Comparison of ENCODE assay signal across 8 cellular contexts in genomic region chr3:40310690-40311089, GRCh38. TPM values are rescaled to one million over a fixed set of nuclear protein-coding genes. Genes with fewer than 3 reads are reported as not detected.
DNase-seq lines count a peak whose midpoint lies in the region; ATAC-seq and TF ChIP-seq lines count a peak whose summit lies in the region.

No MANE protein-coding gene starts in this region.

- H2AFZ ChIP-seq in GM23338 (no peak overlapping the region), SU-DHL-6 (ENCODE audit: low read depth, low read length, severe bottlenecking) (no peak overlapping the region), fibroblast of lung (ENCODE audit: low read length) (no peak overlapping the region)

- no peak for TF ChIP-seq POLR2A in GM18505 (IDR thresholded peaks at IDR 0.05; ENCODE audit: borderline replicate concordance, extremely low read depth, insufficient read depth, insufficient read length)

- H3K36me3 ChIP-seq in GM23338 (ENCODE audit: insufficient read depth), result peaks cover 15% of the 10 kb centered on the region
- H3K36me3 ChIP-seq in SU-DHL-6 (ENCODE audit: low read length), result peaks cover 21% of the 10 kb centered on the region
- H3K36me3 ChIP-seq in fibroblast of lung (ENCODE audit: control insufficient read depth, insufficient read depth, low read length), result no peaks in the 10 kb centered on the region

- H4K20me1 ChIP-seq in GM23338 (replicated peaks; ENCODE audit: insufficient read depth) (no peaks in the 10 kb centered on the region), SU-DHL-6 (ENCODE audit: low read depth, low read length) (no peaks in the 10 kb centered on the region), fibroblast of lung (ENCODE audit: control insufficient read depth, extremely low read depth, insufficient read depth, low read length) (no peaks in the 10 kb centered on the region)

- H3K36me3 Mint-ChIP-seq in GM23338 (ENCODE audit: low read depth) (peaks cover 36% of the 10 kb centered on the region), progenitor cell of endocrine pancreas (ENCODE audit: insufficient read depth) (peaks cover 19% of the 10 kb centered on the region)

- H3K9me3 ChIP-seq in SU-DHL-6 (ENCODE audit: insufficient read depth, low read length), result no peaks in the 10 kb centered on the region
- no peaks in the 10 kb centered on the region for H3K9me3 ChIP-seq in fibroblast of lung (ENCODE audit: control insufficient read depth, insufficient read depth, low read depth, low read length)

- H3K4me3 Mint-ChIP-seq in GM23338 (peak overlapping the region; percentile 93), progenitor cell of endocrine pancreas (ENCODE audit: low read depth) (peak overlapping the region; percentile 100)

- H3K4me2 ChIP-seq in GM23338 (peak overlapping the region; percentile 85), SU-DHL-6 (ENCODE audit: low read depth, low read length, poor library complexity, severe bottlenecking) (peak overlapping the region; percentile 85), fibroblast of lung (ENCODE audit: extremely low read depth, insufficient read depth, low read length) (peak overlapping the region; percentile 30)

- ATAC-seq in GM23338, result no peak
- no peak for ATAC-seq in HG03159 (IDR thresholded peaks at IDR 0.05; ENCODE audit: unreplicated experiment)
- no peak for ATAC-seq in GM18505 (IDR thresholded peaks at IDR 0.05; ENCODE audit: unreplicated experiment)

- H3K4me1 ChIP-seq in GM23338 (ENCODE audit: insufficient read depth), result peaks cover 5% of the 10 kb centered on the region; the same call in 1 of the 2 replicates
- peaks cover 2% of the 10 kb centered on the region for H3K4me1 ChIP-seq in fibroblast of lung (ENCODE audit: control insufficient read depth, extremely low read depth, insufficient read depth, low read length)

- H3K27me3 Mint-ChIP-seq in GM23338 (ENCODE audit: insufficient read depth, low read depth, poor library complexity) (peaks cover 2% of the 10 kb centered on the region), progenitor cell of endocrine pancreas (no peaks in the 10 kb centered on the region)

- DNase-seq in GM23338 (ENCODE audit: low spot score) (no peak), fibroblast of lung (ENCODE audit: low read depth in 2 of 2) (peak; percentile 42 to 52), progenitor cell of endocrine pancreas (ENCODE audit: low spot score, unreplicated experiment) (no peak), NCI-H1436 (lab: John Stamatoyannopoulos, UW) (no peak), SW 1271 (lab: John Stamatoyannopoulos, UW) (no peak)

- no peaks in the 10 kb centered on the region for H3F3A ChIP-seq in GM23338 (replicated peaks; ENCODE audit: low read depth)
- H3F3A ChIP-seq in SU-DHL-6 (ENCODE audit: insufficient read depth), result peaks cover 5% of the 10 kb centered on the region

- H3K4me1 Mint-ChIP-seq in GM23338 (peaks cover 11% of the 10 kb centered on the region; the same call in 2 of the 3 replicates), progenitor cell of endocrine pancreas (ENCODE audit: low read depth) (peaks cover 24% of the 10 kb centered on the region)

- H3K4me3 ChIP-seq in GM23338, result peak overlapping the region; percentile 95
- peak overlapping the region; percentile 97 for H3K4me3 ChIP-seq in SU-DHL-6 (ENCODE audit: insufficient read depth, low read length, poor library complexity, severe bottlenecking)
- H3K4me3 ChIP-seq in fibroblast of lung (replicated peaks in 1 of 4; ENCODE audit: control extremely low read depth in 1 of 4, insufficient read depth in 1 of 4, low read depth in 3 of 4, low read length in 4 of 4), result peak overlapping the region; percentile 54 to 93 (median 88)

- H3K9me2 ChIP-seq in GM23338 (ENCODE audit: insufficient read depth), result no peaks in the 10 kb centered on the region
- H3K9me2 ChIP-seq in SU-DHL-6 (replicated peaks; ENCODE audit: insufficient read depth, low read length), result no peaks in the 10 kb centered on the region

- no peak for TF ChIP-seq CTCF in GM23338 (conservative IDR thresholded peaks at IDR 0.05; ENCODE audit: low read depth in 2 of 2)
- TF ChIP-seq CTCF in SU-DHL-6 (IDR thresholded peaks at IDR 0.05; ENCODE audit: insufficient read depth, low read length, poor library complexity, severe bottlenecking), result no peak
- no peak for TF ChIP-seq CTCF in fibroblast of lung (conservative IDR thresholded peaks at IDR 0.05 in 1 of 2, IDR thresholded peaks at IDR 0.05 in 1 of 2; ENCODE audit: low read depth in 1 of 2, low read length in 2 of 2)
- TF ChIP-seq CTCF in progenitor cell of endocrine pancreas (IDR thresholded peaks at IDR 0.05; ENCODE audit: unreplicated experiment), result no peak

- H3K9ac ChIP-seq in SU-DHL-6 (ENCODE audit: low read length) (peak overlapping the region; percentile 97), fibroblast of lung (ENCODE audit: insufficient read depth, low read length) (peak overlapping the region; percentile 79)

- H3K27me3 ChIP-seq in GM23338 (ENCODE audit: insufficient read depth), result no peaks in the 10 kb centered on the region
- no peaks in the 10 kb centered on the region for H3K27me3 ChIP-seq in SU-DHL-6 (ENCODE audit: low read length)
- no peaks in the 10 kb centered on the region for H3K27me3 ChIP-seq in fibroblast of lung (ENCODE audit: control insufficient read depth, insufficient read depth, low read length)

- H3K27ac Mint-ChIP-seq in GM23338 (peak overlapping the region; percentile 99), progenitor cell of endocrine pancreas (peak overlapping the region; percentile 100)

- no peaks in the 10 kb centered on the region for H3K9me3 Mint-ChIP-seq in GM23338
- H3K9me3 Mint-ChIP-seq in progenitor cell of endocrine pancreas (ENCODE audit: low read depth), result no peaks in the 10 kb centered on the region

- no peak overlapping the region for H3K27ac ChIP-seq in GM23338 (ENCODE audit: low read depth)
- no peak overlapping the region for H3K27ac ChIP-seq in SU-DHL-6 (ENCODE audit: low read depth, low read length)
- H3K27ac ChIP-seq in fibroblast of lung (ENCODE audit: insufficient read depth, low read length), result peak overlapping the region; percentile 93

- H3K79me2 ChIP-seq in GM23338 (replicated peaks; ENCODE audit: insufficient read depth) (peaks cover 15% of the 10 kb centered on the region), SU-DHL-6 (ENCODE audit: insufficient read depth, low read length) (peaks cover 19% of the 10 kb centered on the region), fibroblast of lung (ENCODE audit: control insufficient read depth, insufficient read depth, low read length) (peaks cover 18% of the 10 kb centered on the region)

TF ChIP-seq in GM23338, 12 proteins besides CTCF, POLR2A, EP300 and RAD21 (continues in another document):
- TF ChIP-seq, protein P1, sequence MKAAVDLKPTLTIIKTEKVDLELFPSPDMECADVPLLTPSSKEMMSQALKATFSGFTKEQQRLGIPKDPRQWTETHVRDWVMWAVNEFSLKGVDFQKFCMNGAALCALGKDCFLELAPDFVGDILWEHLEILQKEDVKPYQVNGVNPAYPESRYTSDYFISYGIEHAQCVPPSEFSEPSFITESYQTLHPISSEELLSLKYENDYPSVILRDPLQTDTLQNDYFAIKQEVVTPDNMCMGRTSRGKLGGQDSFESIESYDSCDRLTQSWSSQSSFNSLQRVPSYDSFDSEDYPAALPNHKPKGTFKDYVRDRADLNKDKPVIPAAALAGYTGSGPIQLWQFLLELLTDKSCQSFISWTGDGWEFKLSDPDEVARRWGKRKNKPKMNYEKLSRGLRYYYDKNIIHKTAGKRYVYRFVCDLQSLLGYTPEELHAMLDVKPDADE (IDR thresholded peaks at IDR 0.05), result no peak

RNA-seq across cellular contexts. Expression of gene EIF1B, which starts 1.2 kb away (rescaled TPM):
- total RNA-seq in GM23338 (2014; rRNA removed; shearing (Covaris generic)), result 24.4 and 37.6 TPM in 2 replicates
- polyA plus RNA-seq in GM23338 (2016; fragmentation: Nextera tagmentation; extraction: Ambion mirVana) (205 and 229 TPM in 2 replicates), fibroblast of lung (34.5 and 36.7 TPM in 2 replicates)
- total RNA-seq in fibroblast of lung (20.0 and 24.8 TPM in 2 replicates), progenitor cell of endocrine pancreas (103 and 105 TPM in 2 replicates)
- 41.7 and 44.7 TPM in 2 replicates for polyA plus RNA-seq in fibroblast of lung (2012)
- 4.2 TPM in 1 of 2 replicates, not detected in the other for polyA minus RNA-seq in fibroblast of lung (ENCODE audit: low replicate concordance)

Comparison
In these comparisons a context has a peak if more than half of its experiments do, and no peak if none do; other contexts are left out.
1. DNase-seq: peak in fibroblast of lung (2 of 2); none in GM23338 (single experiment), progenitor cell of endocrine pancreas (single experiment), NCI-H1436 (single experiment) and SW 1271 (0 of 2).
2. H3K4me2 ChIP-seq: peak in every context shown above with its lines; median percentile 85 in GM23338; 85 in SU-DHL-6; 30 in fibroblast of lung.
3. Peak in every context shown above with its lines, with median percentiles within 50 percentile points of each other: H3K4me3 ChIP-seq.